10 cellular contexts compared by ENCODE assay signal in the genomic region with DNA sequence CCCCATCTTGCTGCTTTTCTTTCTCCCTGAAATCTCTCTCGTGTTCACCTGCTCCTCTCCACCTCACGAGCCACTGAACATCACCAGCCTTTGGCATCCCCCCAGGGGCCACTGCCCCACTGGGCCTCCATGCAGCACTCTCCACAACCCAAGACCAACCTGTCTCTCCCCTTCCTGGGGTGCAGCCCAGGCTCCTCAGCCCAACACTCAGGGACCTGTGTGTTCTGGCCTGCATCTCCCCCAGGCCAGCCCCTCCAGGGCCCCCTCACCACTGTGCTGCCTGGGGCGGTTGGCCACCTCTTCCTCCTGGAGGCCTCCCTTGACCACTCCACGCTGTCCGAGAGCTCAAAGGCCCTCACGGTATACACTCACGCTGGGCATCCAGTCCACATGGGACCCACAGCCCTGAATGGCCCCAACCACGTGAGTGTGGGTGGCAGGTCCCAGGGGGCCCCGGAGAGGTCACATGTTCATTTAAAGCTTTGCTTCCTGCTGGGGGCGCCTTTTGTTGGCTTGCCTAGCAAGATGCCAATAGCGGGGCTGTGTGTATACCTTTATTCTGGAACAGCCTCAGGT. TPM values are rescaled to one million over a fixed set of nuclear protein-coding genes. Genes with fewer than 3 reads are reported as not detected.
DNase-seq lines count a peak whose midpoint lies in the region; ATAC-seq, FAIRE-seq and TF ChIP-seq lines count a peak whose summit lies in the region.
"Had no signal": no experiment of that assay in that cellular context is flagged by ENCODE, and none has a peak within 500 bp of the region (broad histone marks: within the 10 kb centered on the region; RNA-seq: fewer than 3 reads in every experiment).

No MANE protein-coding gene starts in this region.

- peak overlapping the region; percentile 100 for H3K4me2 ChIP-seq in OCI-LY7 (ENCODE audit: low read length)

- H3K4me1 ChIP-seq in OCI-LY7 (ENCODE audit: insufficient read depth, low read length, poor library complexity, severe bottlenecking) = peaks cover 57% of the 10 kb centered on the region

- no peaks in the 10 kb centered on the region for H3K9me3 ChIP-seq in OCI-LY7 (ENCODE audit: low read length)

- peaks cover 39% of the 10 kb centered on the region for H3K79me2 ChIP-seq in OCI-LY7 (ENCODE audit: insufficient read depth, low read depth, low read length)

- peak overlapping the region in 2 of 3 experiments; percentile 51 to 62 for H3K4me3 Mint-ChIP-seq in nephron

- H3K27ac Mint-ChIP-seq in nephron = peak overlapping the region in 1 of 3 experiments; percentile 59

- POLR2A ChIA-PET in OCI-LY7 (lab: Charles Lee) = interaction anchor here (0.6 to 4.3 kb wide), 5 partner anchors 8 to 165 kb away, joined by 3 to 24 read pairs (median 5); a partner anchor contains a TSS

- TSS peak; percentile 14 for BruUV-seq in OCI-LY7 (replicated peaks; lab: Mats Ljungman, UMichigan)

- ATAC-seq in GM21619 (IDR thresholded peaks at IDR 0.05; ENCODE audit: unreplicated experiment) = peak; percentile 32

- FAIRE-seq in GM12892 (lab: Jason Lieb, UNC) = peak; percentile 92

- peak overlapping the region; percentile 77 for H3K4me3 ChIP-seq in OCI-LY7 (ENCODE audit: low read depth, low read length, poor library complexity, severe bottlenecking)

- peak overlapping the region; percentile 95 for H3K27ac ChIP-seq in OCI-LY7 (ENCODE audit: low read depth, low read length, poor library complexity, severe bottlenecking)

- DNase-seq in GM12892 (ENCODE audit: insufficient read length) = no peak
- DNase-seq in OCI-LY7 (ENCODE audit: low spot score) = peak; percentile 93
- no peak for DNase-seq in NCI-H2029 treated with DMSO at 0.1 percent for 48 hours (lab: John Stamatoyannopoulos, UW)
- DNase-seq in NCI-H1694 treated with DMSO at 0.1 percent for 48 hours (lab: John Stamatoyannopoulos, UW) = no peak
- DNase-seq in HT-29 (ENCODE audit: low spot score) = no peak
- DNase-seq in putamen (ENCODE audit: low spot score) = no peak
- DNase-seq: naive thymus-derived CD8-positive, alpha-beta T cell; NCI-H1105 had no signal

- peak; percentile 74 for TF ChIP-seq CTCF in OCI-LY7 (conservative IDR thresholded peaks at IDR 0.05; ENCODE audit: low read length)
- TF ChIP-seq CTCF in nephron (IDR thresholded peaks at IDR 0.05; ENCODE audit: unreplicated experiment in 3 of 3) = no peak

- TF ChIP-seq POLR2A in GM12892 (IDR thresholded peaks at IDR 0.05; ENCODE audit: low read depth, low read length) = no peak

- peaks cover 4% of the 10 kb centered on the region for H3K27me3 Mint-ChIP-seq in nephron (ENCODE audit: low read depth)
- H3K27me3 Mint-ChIP-seq: naive thymus-derived CD8-positive, alpha-beta T cell had no signal

- H3K36me3 Mint-ChIP-seq in nephron (ENCODE audit: low read depth) = peaks cover 41% of the 10 kb centered on the region

- H3K36me3 ChIP-seq in OCI-LY7 (ENCODE audit: insufficient read depth, low read length) = peaks cover 91% of the 10 kb centered on the region

- no peaks in the 10 kb centered on the region for H3K9me3 Mint-ChIP-seq in nephron
- H3K9me3 Mint-ChIP-seq: naive thymus-derived CD8-positive, alpha-beta T cell had no signal

- H2AFZ ChIP-seq in OCI-LY7 (ENCODE audit: low read length) = no peak overlapping the region; the same call in 1 of the 2 replicates

- no peaks in the 10 kb centered on the region for H4K20me1 ChIP-seq in OCI-LY7 (ENCODE audit: insufficient read depth, low read length)

- intact Hi-C loops in OCI-LY7 (cut with micrococcal nuclease; ENCODE audit: unreplicated experiment) = loop anchor here (2.0 to 10.0 kb wide), 4 partner anchors 45 to 605 kb away; a partner anchor contains a TSS

- CTCF ChIA-PET in OCI-LY7 (lab: Charles Lee; ENCODE audit: unreplicated experiment) = interaction anchor here (0.6 to 1.9 kb wide), 6 partner anchors 10 to 120 kb away, joined by 3 to 5 read pairs (median 4); a partner anchor contains a TSS

- H3K9me2 ChIP-seq in OCI-LY7 (ENCODE audit: insufficient read depth, low read length) = no peaks in the 10 kb centered on the region

- H3K4me1 Mint-ChIP-seq in nephron = peaks cover 10% of the 10 kb centered on the region

RNA-seq across cellular contexts. Expression of a gene that starts 0.5 kb away (rescaled TPM):
- polyA plus RNA-seq in GM12892 (2012; ENCODE audit: missing spikeins) = 27.7 TPM
- total RNA-seq in OCI-LY7 (2014; rRNA removed; shearing (Covaris generic)) = 186 and 197 TPM in 2 replicates
- total RNA-seq in OCI-LY7 (2022) = 260 and 268 TPM in 2 replicates
- 1.6 and 1.9 TPM in 2 replicates for total RNA-seq in HT-29 (2014; rRNA removed; shearing (Covaris generic))

RNA-seq across cellular contexts. Expression of a gene that starts 6.7 kb away (rescaled TPM):
- 112 TPM for polyA plus RNA-seq in GM12892 (2012; ENCODE audit: missing spikeins)
- total RNA-seq in OCI-LY7 (2014; rRNA removed; shearing (Covaris generic)) = 216 and 224 TPM in 2 replicates
- 145 and 169 TPM in 2 replicates for total RNA-seq in OCI-LY7 (2022)
- 240 and 269 TPM in 2 replicates for total RNA-seq in HT-29 (2014; rRNA removed; shearing (Covaris generic))

RNA-seq across cellular contexts. Expression of a gene that starts 12.7 kb away (rescaled TPM):
- 12.2 TPM for polyA plus RNA-seq in GM12892 (2012; ENCODE audit: missing spikeins)
- 38.8 and 41.4 TPM in 2 replicates for total RNA-seq in OCI-LY7 (2014; rRNA removed; shearing (Covaris generic))
- total RNA-seq in OCI-LY7 (2022) = 58.0 and 78.9 TPM in 2 replicates
- 32.2 and 34.7 TPM in 2 replicates for total RNA-seq in HT-29 (2014; rRNA removed; shearing (Covaris generic))

RNA-seq across cellular contexts. Expression of a gene that starts 36.6 kb away (rescaled TPM):
- 6.8 TPM for polyA plus RNA-seq in GM12892 (2012; ENCODE audit: missing spikeins)
- 11.7 and 17.4 TPM in 2 replicates for total RNA-seq in OCI-LY7 (2014; rRNA removed; shearing (Covaris generic))
- 21.3 and 22.0 TPM in 2 replicates for total RNA-seq in OCI-LY7 (2022)
- total RNA-seq in HT-29 (2014; rRNA removed; shearing (Covaris generic)) = 11.3 and 12.9 TPM in 2 replicates

RNA-seq across cellular contexts. Expression of a gene that starts 44.3 kb away (rescaled TPM):
- polyA plus RNA-seq in GM12892 (2012; ENCODE audit: missing spikeins) = 43.8 TPM
- total RNA-seq in OCI-LY7 (2014; rRNA removed; shearing (Covaris generic)) = 63.2 and 92.8 TPM in 2 replicates
- total RNA-seq in OCI-LY7 (2022) = 104 and 113 TPM in 2 replicates
- 32.8 and 61.4 TPM in 2 replicates for total RNA-seq in HT-29 (2014; rRNA removed; shearing (Covaris generic))

Comparison
In these comparisons a context has a peak if more than half of its experiments do, and no peak if none do; other contexts are left out.
1. RNA of a gene that starts 0.5 kb away (total RNA-seq): 186 to 268 TPM in OCI-LY7; 1.6 to 1.9 TPM in HT-29; every median in the first group is over 10 times any median in the second.